Comparison of ENCODE assay signal across 15 cellular contexts in the genomic region with DNA sequence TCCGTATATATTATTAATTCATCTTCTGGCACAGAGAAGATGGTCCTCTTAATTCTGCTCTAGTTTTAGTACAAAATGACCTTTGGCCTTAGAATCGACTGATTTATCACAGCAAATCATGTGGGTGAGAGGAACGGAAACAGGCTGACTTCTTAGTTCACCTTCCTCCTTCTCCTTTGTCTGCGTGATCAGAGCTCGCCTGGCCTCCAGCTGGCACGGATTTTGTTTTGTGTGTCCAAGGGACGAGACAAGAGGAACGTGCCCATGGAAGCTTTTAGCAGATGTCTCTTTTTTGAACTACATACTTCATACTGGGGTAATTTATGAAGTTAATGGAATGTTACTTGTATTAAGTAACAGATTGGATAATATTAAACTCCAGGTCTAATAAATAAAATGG.
DNase-seq lines count a peak whose midpoint lies in the region; ATAC-seq and TF ChIP-seq lines count a peak whose summit lies in the region.
"Had no signal": no experiment of that assay in that cellular context is flagged by ENCODE, and none has a peak within 500 bp of the region (broad histone marks: within the 10 kb centered on the region; RNA-seq: fewer than 3 reads in every experiment).

No MANE protein-coding gene starts in this region.

- intact Hi-C loops in CD14-positive monocyte (cut with micrococcal nuclease), result no loop called here
- intact Hi-C loops in body of pancreas (cut with DNase I), result no loop called here

- H3K27me3 Mint-ChIP-seq in CD14-positive monocyte (ENCODE audit: low read depth in 3 of 3), result peaks cover 0 to 3% (median 2%) of the 10 kb centered on the region in 3 donors
- H3K27me3 Mint-ChIP-seq in activated T-helper 17 cell treated with anti-CD3 and anti-CD28 coated beads, Interleukin-2, amount 50 U/mL, for 72 hours, result peaks cover 3% of the 10 kb centered on the region
- no peaks in the 10 kb centered on the region for H3K27me3 Mint-ChIP-seq in effector memory CD8-positive, alpha-beta T cell

- no peak for TF ChIP-seq POLR2A in body of pancreas (IDR thresholded peaks at IDR 0.05)

- no peaks in the 10 kb centered on the region for H3K4me1 ChIP-seq in body of pancreas
- no peaks in the 10 kb centered on the region for H3K4me1 ChIP-seq in effector memory CD4-positive, alpha-beta T cell (ENCODE audit: control insufficient read depth, insufficient read depth, low read length, poor library complexity, severe bottlenecking)

- H3K4me1 Mint-ChIP-seq in CD14-positive monocyte, result peaks cover 22% of the 10 kb centered on the region
- H3K4me1 Mint-ChIP-seq in activated T-helper 17 cell treated with anti-CD3 and anti-CD28 coated beads, Interleukin-2, amount 50 U/mL, for 72 hours, result no peaks in the 10 kb centered on the region
- H3K4me1 Mint-ChIP-seq in effector memory CD8-positive, alpha-beta T cell (ENCODE audit: low read depth in 2 of 2), result peaks cover 0 to 5% of the 10 kb centered on the region in 2 donors

- H3K36me3 Mint-ChIP-seq in CD14-positive monocyte, result no peaks in the 10 kb centered on the region
- no peaks in the 10 kb centered on the region for H3K36me3 Mint-ChIP-seq in activated T-helper 17 cell treated with anti-CD3 and anti-CD28 coated beads, Interleukin-2, amount 50 U/mL, for 72 hours (ENCODE audit: low read depth)
- no peaks in the 10 kb centered on the region for H3K36me3 Mint-ChIP-seq in effector memory CD8-positive, alpha-beta T cell (ENCODE audit: insufficient read depth)
- H3K36me3 Mint-ChIP-seq: natural killer cell treated with Interleukin-12 subunit alpha and Interleukin-12 subunit beta and Interleukin-15 and Interleukin-18, amount 100 ng/mL, for 72 hours had no signal

- H3K4me3 Mint-ChIP-seq in CD14-positive monocyte, result peak overlapping the region; percentile 34 to 68
- H3K4me3 Mint-ChIP-seq in activated T-helper 17 cell treated with anti-CD3 and anti-CD28 coated beads, Interleukin-2, amount 50 U/mL, for 72 hours, result no peak overlapping the region
- no peak overlapping the region for H3K4me3 Mint-ChIP-seq in effector memory CD8-positive, alpha-beta T cell
- H3K4me3 Mint-ChIP-seq: natural killer cell treated with Interleukin-12 subunit alpha and Interleukin-12 subunit beta and Interleukin-15 and Interleukin-18, amount 100 ng/mL, for 72 hours; T-helper 2 cell treated with Interferon-gamma antibody and Interleukin-4, amounts not matched to agents 5 μg/mL and 100 μg/mL, for 36 hours had no signal

- no peak for TF ChIP-seq CTCF in CD14-positive monocyte (IDR thresholded peaks at IDR 0.05)
- no peak for TF ChIP-seq CTCF in body of pancreas (IDR thresholded peaks at IDR 0.05)

- no peaks in the 10 kb centered on the region for H3K9me3 ChIP-seq in body of pancreas
- no peaks in the 10 kb centered on the region for H3K9me3 ChIP-seq in effector memory CD4-positive, alpha-beta T cell (ENCODE audit: control insufficient read depth, low read length)

- H3K9me3 Mint-ChIP-seq in CD14-positive monocyte, result no peaks in the 10 kb centered on the region
- no peaks in the 10 kb centered on the region for H3K9me3 Mint-ChIP-seq in activated T-helper 17 cell treated with anti-CD3 and anti-CD28 coated beads, Interleukin-2, amount 50 U/mL, for 72 hours
- H3K9me3 Mint-ChIP-seq in effector memory CD8-positive, alpha-beta T cell, result no peaks in the 10 kb centered on the region
- H3K9me3 Mint-ChIP-seq: activated T-helper 2 cell treated with anti-CD3 and anti-CD28 coated beads, Interferon-gamma antibody, Interleukin-2, Interleukin-4, amounts not matched to agents 10 μg/mL and 5 μg/mL and 100 μg/mL, durations not matched to agents 14 hours and 24 hours and 36 hours; natural killer cell treated with Interleukin-12 subunit alpha and Interleukin-12 subunit beta and Interleukin-15 and Interleukin-18, amount 100 ng/mL, for 72 hours; T-helper 2 cell treated with Interferon-gamma antibody and Interleukin-4, amounts not matched to agents 5 μg/mL and 100 μg/mL, for 36 hours had no signal

- no peaks in the 10 kb centered on the region for H3K36me3 ChIP-seq in body of pancreas (replicated peaks in 1 of 2; ENCODE audit: insufficient read depth in 1 of 2, low read depth in 2 of 2)
- no peaks in the 10 kb centered on the region for H3K36me3 ChIP-seq in effector memory CD4-positive, alpha-beta T cell (ENCODE audit: control insufficient read depth, insufficient read depth, low read length)

- peak overlapping the region in 3 of 7 donors; percentile 3 to 56 (median 40) for H3K27ac Mint-ChIP-seq in CD14-positive monocyte
- no peak overlapping the region for H3K27ac Mint-ChIP-seq in activated T-helper 17 cell treated with anti-CD3 and anti-CD28 coated beads, Interleukin-2, amount 50 U/mL, for 72 hours
- H3K27ac Mint-ChIP-seq in effector memory CD8-positive, alpha-beta T cell, result no peak overlapping the region
- H3K27ac Mint-ChIP-seq: activated T-helper 2 cell treated with anti-CD3 and anti-CD28 coated beads, Interferon-gamma antibody, Interleukin-2, Interleukin-4, amounts not matched to agents 10 μg/mL and 5 μg/mL and 100 μg/mL, durations not matched to agents 14 hours and 24 hours and 36 hours; natural killer cell treated with Interleukin-12 subunit alpha and Interleukin-12 subunit beta and Interleukin-15 and Interleukin-18, amount 100 ng/mL, for 72 hours; T-helper 2 cell treated with Interferon-gamma antibody and Interleukin-4, amounts not matched to agents 5 μg/mL and 100 μg/mL, for 36 hours had no signal

- WGBS in body of pancreas, 2 donors, result 18 to 19% methylated on average over 8 of the region's 8 CpGs

- no peak for ATAC-seq in body of pancreas
- no peak for ATAC-seq in activated T-helper 17 cell treated with anti-CD3 and anti-CD28 coated beads, Interleukin-2, amount 50 U/mL, for 72 hours (replicated peaks)
- ATAC-seq in HG03354 (IDR thresholded peaks at IDR 0.05; ENCODE audit: poor library complexity, severe bottlenecking, unreplicated experiment), result no peak
- ATAC-seq in effector memory CD8-positive, alpha-beta T cell (replicated peaks), result no peak
- ATAC-seq: natural killer cell treated with Interleukin-12 subunit alpha and Interleukin-12 subunit beta and Interleukin-15 and Interleukin-18, amount 100 ng/mL, for 72 hours; Panc1 had no signal

- no peak overlapping the region for H3K4me3 ChIP-seq in body of pancreas
- no peak overlapping the region for H3K4me3 ChIP-seq in effector memory CD4-positive, alpha-beta T cell (ENCODE audit: insufficient read depth, low read depth, low read length, poor library complexity, severe bottlenecking)
- H3K4me3 ChIP-seq: GM23248 had no signal

- H3K27ac ChIP-seq in body of pancreas, result peak overlapping the region in 1 of 4 donors; percentile 32
- no peak overlapping the region for H3K27ac ChIP-seq in effector memory CD4-positive, alpha-beta T cell (ENCODE audit: insufficient read depth, low read length, poor library complexity, severe bottlenecking)
- H3K27ac ChIP-seq: GM23248 had no signal

- H3K27me3 ChIP-seq in body of pancreas, result no peaks in the 10 kb centered on the region
- no peaks in the 10 kb centered on the region for H3K27me3 ChIP-seq in effector memory CD4-positive, alpha-beta T cell (replicated peaks; ENCODE audit: control insufficient read depth, insufficient read depth, low read length, poor library complexity, severe bottlenecking)

- no peak for DNase-seq in CD14-positive monocyte (ENCODE audit: low spot score)
- peak in 3 of 4 donors; percentile 13 to 49 (median 31) for DNase-seq in body of pancreas
- DNase-seq in kidney tubule cell (ENCODE audit: low spot score), result peak; percentile 7
- DNase-seq in pons (ENCODE audit: low spot score), result peak; percentile 85
- DNase-seq in effector memory CD8-positive, alpha-beta T cell, result no peak
- no peak for DNase-seq in effector memory CD4-positive, alpha-beta T cell
- DNase-seq: activated CD4-positive, alpha-beta T cell treated with anti-CD3 and anti-CD28 coated beads, Interleukin-2, amount 50 U/mL, for 4 hours; DND-41; GM23248 had no signal

Comparison
In these comparisons a context has a peak if more than half of its experiments do, and no peak if none do; other contexts are left out.
1. DNase-seq: peak in body of pancreas (3 of 4), kidney tubule cell (single experiment) and pons (single experiment); none in CD14-positive monocyte (single experiment), effector memory CD8-positive, alpha-beta T cell (0 of 3) and effector memory CD4-positive, alpha-beta T cell (0 of 3).
2. H3K4me3 Mint-ChIP-seq: peak in CD14-positive monocyte (2 of 2); none in activated T-helper 17 cell treated with anti-CD3 and anti-CD28 coated beads, Interleukin-2, amount 50 U/mL, for 72 hours (single experiment) and effector memory CD8-positive, alpha-beta T cell (0 of 2).